In genomic region chr1:66239834-66240233, GRCh38 we compare ENCODE assay signal across 16 cellular contexts.
DNase-seq lines count a peak whose midpoint lies in the region; ATAC-seq, FAIRE-seq and TF ChIP-seq lines count a peak whose summit lies in the region.
"Had no signal": no experiment of that assay in that cellular context is flagged by ENCODE, and none has a peak within 500 bp of the region (broad histone marks: within the 10 kb centered on the region; RNA-seq: fewer than 3 reads in every experiment).

No MANE protein-coding gene starts in this region.

- POLR2A ChIA-PET in HEK293 (lab: Yijun Ruan, JAX) (no interaction called here), WTC11 (lab: Charles Lee) (no interaction called here)

- H3K27ac Mint-ChIP-seq in WTC11 (no peak overlapping the region), neural crest cell (ENCODE audit: unreplicated experiment) (no peak overlapping the region)
- H3K27ac Mint-ChIP-seq: activated T-helper 1 cell treated with anti-CD3 and anti-CD28 coated beads, Interleukin-12 subunit alpha, Interleukin-12 subunit beta, Interleukin-2, Interleukin-4 antibody, amounts not matched to agents 30 ng/mL and 10 ng/mL and 1 ng/mL, durations not matched to agents 14 hours and 24 hours and 36 hours; effector memory CD8-positive, alpha-beta T cell had no signal

- no peaks in the 10 kb centered on the region for H3K9me3 Mint-ChIP-seq in WTC11
- H3K9me3 Mint-ChIP-seq in neural crest cell: no peaks in the 10 kb centered on the region
- H3K9me3 Mint-ChIP-seq: activated T-helper 1 cell treated with anti-CD3 and anti-CD28 coated beads, Interleukin-12 subunit alpha, Interleukin-12 subunit beta, Interleukin-2, Interleukin-4 antibody, amounts not matched to agents 30 ng/mL and 10 ng/mL and 1 ng/mL, durations not matched to agents 14 hours and 24 hours and 36 hours; central memory CD8-positive, alpha-beta T cell; effector memory CD8-positive, alpha-beta T cell had no signal

- H3K4me1 ChIP-seq in HEK293 (ENCODE audit: control insufficient read depth, insufficient read depth, low read length): no peaks in the 10 kb centered on the region

- no peak for FAIRE-seq in RCC 7860 (lab: Jason Lieb, UNC)

- ATAC-seq in WTC11: peak; percentile 68
- no peak for ATAC-seq in GM19463 (IDR thresholded peaks at IDR 0.05; ENCODE audit: unreplicated experiment)
- ATAC-seq: effector memory CD8-positive, alpha-beta T cell had no signal

- peak; percentile 22 for TF ChIP-seq CTCF in GM06990 (IDR thresholded peaks at IDR 0.05; ENCODE audit: insufficient read depth, low read length, poor library complexity, severe bottlenecking)
- no peak for TF ChIP-seq CTCF in HEK293 (tag by site-specific recombination; IDR thresholded peaks at IDR 0.05)
- no peak for TF ChIP-seq CTCF in WTC11 (IDR thresholded peaks at IDR 0.05)
- peak; percentile 29 for TF ChIP-seq CTCF in neural crest cell (conservative IDR thresholded peaks at IDR 0.05)

- no peaks in the 10 kb centered on the region for H3K36me3 Mint-ChIP-seq in WTC11
- H3K36me3 Mint-ChIP-seq in neural crest cell (ENCODE audit: low read depth): no peaks in the 10 kb centered on the region

- H3K27me3 ChIP-seq in GM06990 (replicated peaks; ENCODE audit: control insufficient read depth, insufficient read depth, low read length): no peaks in the 10 kb centered on the region

- no peak for DNase-seq in GM06990 (ENCODE audit: extremely low read depth, insufficient read length)
- DNase-seq in WTC11 (ENCODE audit: low spot score): peak; percentile 17
- no peak for DNase-seq in neural crest cell (ENCODE audit: low read depth, low spot score)
- no peak for DNase-seq in RCC 7860 (ENCODE audit: low spot score)
- no peak for DNase-seq in SKM-1 (lab: John Stamatoyannopoulos, UW; ENCODE audit: unreplicated experiment)
- DNase-seq: activated CD4-positive, alpha-beta T cell treated with anti-CD3 and anti-CD28 coated beads, Interleukin-2, amount 50 U/mL, for 48 hours; C1 segment of cervical spinal cord; DMS 273 treated with DMSO at 0.1 percent for 48 hours; effector memory CD8-positive, alpha-beta T cell; NCI-H1930; NCI-H524 treated with DMSO at 0.1 percent for 48 hours; OCI-M1 had no signal

- peaks cover 3% of the 10 kb centered on the region; the same call in 1 of the 2 replicates for H3K4me1 Mint-ChIP-seq in WTC11
- H3K4me1 Mint-ChIP-seq in neural crest cell: peaks cover 7% of the 10 kb centered on the region
- H3K4me1 Mint-ChIP-seq: central memory CD8-positive, alpha-beta T cell had no signal

- H3K4me3 Mint-ChIP-seq in WTC11: no peak overlapping the region
- no peak overlapping the region for H3K4me3 Mint-ChIP-seq in neural crest cell
- H3K4me3 Mint-ChIP-seq: activated T-helper 1 cell treated with anti-CD3 and anti-CD28 coated beads, Interleukin-12 subunit alpha, Interleukin-12 subunit beta, Interleukin-2, Interleukin-4 antibody, amounts not matched to agents 30 ng/mL and 10 ng/mL and 1 ng/mL, durations not matched to agents 14 hours and 24 hours and 36 hours; central memory CD8-positive, alpha-beta T cell; effector memory CD8-positive, alpha-beta T cell had no signal

- no peak overlapping the region for H3K27ac ChIP-seq in HEK293 (ENCODE audit: extremely low read depth, low read depth, low read length)

- H3K4me3 ChIP-seq in GM06990 (replicated peaks; ENCODE audit: low read depth, low read length) (no peak overlapping the region), HEK293 (ENCODE audit: low read depth, low read length) (no peak overlapping the region)

- H3K27me3 Mint-ChIP-seq in WTC11 (ENCODE audit: low read depth) (no peaks in the 10 kb centered on the region), neural crest cell (ENCODE audit: low read depth) (no peaks in the 10 kb centered on the region)

- CTCF ChIA-PET in HEK293 (lab: Yijun Ruan, JAX) (interaction anchor here (0.6 to 6.3 kb wide), 5 partner anchors 126 to 512 kb away, joined by 3 to 150 read pairs (median 8); no protein-coding TSS in a partner anchor), WTC11 (lab: Charles Lee) (interaction anchor here (0.6 to 3.9 kb wide), 6 partner anchors 9 to 522 kb away, joined by 3 to 39 read pairs (median 4); no protein-coding TSS in a partner anchor)

- no peaks in the 10 kb centered on the region for H3K36me3 ChIP-seq in GM06990 (ENCODE audit: control insufficient read depth, insufficient read depth, low read length)
- no peaks in the 10 kb centered on the region for H3K36me3 ChIP-seq in HEK293 (ENCODE audit: control insufficient read depth in 2 of 2, insufficient read depth in 1 of 2, low read length in 2 of 2)

- no peaks in the 10 kb centered on the region for H3K9me3 ChIP-seq in HEK293 (ENCODE audit: control insufficient read depth, insufficient read depth, low read depth, low read length)

TF ChIP-seq in HEK293, 187 proteins besides CTCF, POLR2A, EP300 and RAD21:
- TF ChIP-seq ZNF350 (tag by site-specific recombination; IDR thresholded peaks at IDR 0.05): no peak
- TF ChIP-seq ZBTB8A (tag by site-specific recombination; IDR thresholded peaks at IDR 0.05): 0 out of 2 replicates have a peak, but pooled peaks have one; percentile 48
- TF ChIP-seq ZNF18 (tag by site-specific recombination; IDR thresholded peaks at IDR 0.05): no peak
- TF ChIP-seq ZBTB20 (tag by site-specific recombination; IDR thresholded peaks at IDR 0.05): no peak
- no peak for TF ChIP-seq ZNF423 (tag by site-specific recombination; IDR thresholded peaks at IDR 0.05)
- TF ChIP-seq GLIS2 (tag by site-specific recombination; IDR thresholded peaks at IDR 0.05): no peak
- TF ChIP-seq TRIM28 (IDR thresholded peaks at IDR 0.05; ENCODE audit: borderline replicate concordance, low read length): no peak
- no peak for TF ChIP-seq KLF10 (tag by site-specific recombination; IDR thresholded peaks at IDR 0.05)

TF ChIP-seq in WTC11, 78 proteins besides CTCF, POLR2A, EP300 and RAD21 (continues in another document):
- TF ChIP-seq ZNF532 (CRISPR knock-in tag; IDR thresholded peaks at IDR 0.05; ENCODE audit: borderline replicate concordance): no peak
- TF ChIP-seq FOXJ3 (CRISPR knock-in tag; IDR thresholded peaks at IDR 0.05; ENCODE audit: borderline replicate concordance): no peak
- TF ChIP-seq ZNF512 (CRISPR knock-in tag; IDR thresholded peaks at IDR 0.05; ENCODE audit: borderline replicate concordance): no peak
- no peak for TF ChIP-seq ZNF232 (CRISPR knock-in tag; IDR thresholded peaks at IDR 0.05)
- no peak for TF ChIP-seq FOXK1 (CRISPR knock-in tag; IDR thresholded peaks at IDR 0.05)

Comparison
In these comparisons a context has a peak if more than half of its experiments do, and no peak if none do; other contexts are left out.
1. CTCF ChIP-seq: peak in GM06990 (single experiment) and neural crest cell (single experiment); none in HEK293 (single experiment) and WTC11 (single experiment).